Comparison of ENCODE assay signal across 23 cellular contexts in the genomic region with DNA sequence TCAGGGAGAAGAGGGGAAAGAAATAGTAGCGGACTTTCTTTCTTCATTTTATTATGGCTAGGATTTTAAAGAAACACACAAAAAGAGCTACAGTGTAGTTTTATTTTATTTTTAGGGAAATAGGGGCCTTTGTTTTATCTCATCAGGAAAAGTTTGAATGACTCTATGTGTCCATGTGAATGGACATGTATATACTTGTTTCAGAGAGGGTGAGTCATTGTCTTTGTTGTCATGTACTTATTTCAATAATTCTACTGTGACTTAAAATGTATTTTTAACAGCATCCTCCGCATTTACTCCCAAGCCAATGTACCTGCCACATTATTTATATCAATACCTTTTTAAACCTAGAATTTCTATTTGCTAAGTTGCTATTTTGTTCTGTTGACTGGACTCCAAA.
DNase-seq lines count a peak whose midpoint lies in the region; ATAC-seq, FAIRE-seq and TF ChIP-seq lines count a peak whose summit lies in the region.
"Had no signal": no experiment of that assay in that cellular context is flagged by ENCODE, and none has a peak within 500 bp of the region (broad histone marks: within the 10 kb centered on the region; RNA-seq: fewer than 3 reads in every experiment).

No MANE protein-coding gene starts in this region.

- H3K9me3 Mint-ChIP-seq in astrocyte (ENCODE audit: unreplicated experiment): no peaks in the 10 kb centered on the region

- H3K4ac ChIP-seq in mesendoderm (ENCODE audit: low read depth, low read length): no peak overlapping the region

- no peak overlapping the region for H3K23ac ChIP-seq in mesendoderm (ENCODE audit: low read length)

- no peak overlapping the region for H3K18ac ChIP-seq in mesendoderm (ENCODE audit: low read length)

- H3K4me2 ChIP-seq in astrocyte (ENCODE audit: low read length) (no peak overlapping the region), mesendoderm (ENCODE audit: low read length) (no peak overlapping the region), hepatocyte (no peak overlapping the region)
- H3K4me2 ChIP-seq: A549; BLaER1 treated with 17β-estradiol and CSF1 and Interleukin-3, amounts not matched to agents 10 nM and 100 nM had no signal

- intact Hi-C loops in lower lobe of right lung (cut with DNase I): no loop called here

- no peaks in the 10 kb centered on the region for H4K20me1 ChIP-seq in astrocyte (ENCODE audit: insufficient read depth, low read length)
- H4K20me1 ChIP-seq in hepatocyte (ENCODE audit: insufficient read depth, poor library complexity, severe bottlenecking): no peaks in the 10 kb centered on the region
- H4K20me1 ChIP-seq: BLaER1 treated with 17β-estradiol and CSF1 and Interleukin-3, amounts not matched to agents 10 nM and 100 nM had no signal

- H3K27me3 Mint-ChIP-seq in astrocyte (ENCODE audit: low read depth, unreplicated experiment): peaks cover 4% of the 10 kb centered on the region
- H3K27me3 Mint-ChIP-seq: CD4-positive, alpha-beta memory T cell had no signal

- H3K79me2 ChIP-seq in astrocyte (ENCODE audit: insufficient read depth, low read length): no peaks in the 10 kb centered on the region
- H3K79me2 ChIP-seq in mesendoderm (ENCODE audit: control insufficient read depth, insufficient read depth, low read length): no peaks in the 10 kb centered on the region
- no peaks in the 10 kb centered on the region for H3K79me2 ChIP-seq in hepatocyte

- no peak overlapping the region for H2BK15ac ChIP-seq in mesendoderm (replicated peaks; ENCODE audit: low read depth)

- CTCF ChIA-PET in RWPE1 (lab: Yijun Ruan, JAX): no interaction called here

- TF ChIP-seq CTCF in RWPE1 (conservative IDR thresholded peaks at IDR 0.05; ENCODE audit: low read depth): no peak
- TF ChIP-seq CTCF in astrocyte (IDR thresholded peaks at IDR 0.05; ENCODE audit: insufficient read depth, low read depth, low read length): no peak
- no peak for TF ChIP-seq CTCF in epithelial cell of esophagus (IDR thresholded peaks at IDR 0.05; ENCODE audit: insufficient read depth, low read depth, low read length, missing control alignments)
- TF ChIP-seq CTCF in lower lobe of right lung (IDR thresholded peaks at IDR 0.05): no peak
- no peak for TF ChIP-seq CTCF in hepatocyte (IDR thresholded peaks at IDR 0.05; ENCODE audit: poor library complexity)

- H3K9ac ChIP-seq in astrocyte (ENCODE audit: low read length) (no peak overlapping the region), mesendoderm (ENCODE audit: low read length) (no peak overlapping the region)
- H3K9ac ChIP-seq: BLaER1 treated with 17β-estradiol and CSF1 and Interleukin-3, amounts not matched to agents 10 nM and 100 nM had no signal

- H3K4me1 ChIP-seq in astrocyte (ENCODE audit: insufficient read depth, low read length): no peaks in the 10 kb centered on the region
- no peaks in the 10 kb centered on the region for H3K4me1 ChIP-seq in lower lobe of right lung
- H3K4me1 ChIP-seq in mesendoderm (ENCODE audit: control insufficient read depth, low read depth, low read length): no peaks in the 10 kb centered on the region
- no peaks in the 10 kb centered on the region for H3K4me1 ChIP-seq in hepatocyte (ENCODE audit: insufficient read depth)
- H3K4me1 ChIP-seq: A549; BE2C; BLaER1 treated with 17β-estradiol and CSF1 and Interleukin-3, amounts not matched to agents 10 nM and 100 nM had no signal

- DNase-seq in RWPE1 (ENCODE audit: low spot score): peak; percentile 13
- no peak for DNase-seq in astrocyte (ENCODE audit: low read depth)
- peak; percentile 70 for DNase-seq in epithelial cell of esophagus (ENCODE audit: low read depth)
- peak; percentile 23 for DNase-seq in kidney tubule cell (ENCODE audit: low spot score)
- no peak for DNase-seq in lower lobe of right lung
- no peak for DNase-seq in H54 (ENCODE audit: insufficient read length, low spot score)
- no peak for DNase-seq in mesendoderm
- DNase-seq in hepatocyte (ENCODE audit: low spot score): no peak
- DNase-seq: 8988T; ACHN; AML-193; BE2C; CD4-positive, alpha-beta memory T cell; COR-L47; DMS153; DND-41; GOT3; H7; HCEC 1CT had no signal

- POLR2A ChIA-PET in RWPE1 (lab: Yijun Ruan, JAX; ENCODE audit: low non-redundant PET): no interaction called here

- no peak overlapping the region for H2BK5ac ChIP-seq in mesendoderm (ENCODE audit: low read length)

- H3K9me3 ChIP-seq in astrocyte (ENCODE audit: insufficient read depth, low read depth, low read length): peaks cover 3% of the 10 kb centered on the region
- no peaks in the 10 kb centered on the region for H3K9me3 ChIP-seq in lower lobe of right lung
- no peaks in the 10 kb centered on the region for H3K9me3 ChIP-seq in hepatocyte (ENCODE audit: low read depth)
- H3K9me3 ChIP-seq: A549; BE2C; BLaER1 treated with 17β-estradiol and CSF1 and Interleukin-3, amounts not matched to agents 10 nM and 100 nM had no signal

- no peaks in the 10 kb centered on the region for H3K79me1 ChIP-seq in mesendoderm (ENCODE audit: low read length)

- H2AK5ac ChIP-seq in mesendoderm (ENCODE audit: low read length): no peak overlapping the region

- H3K56ac ChIP-seq in mesendoderm (ENCODE audit: low read length): no peak overlapping the region

- FAIRE-seq in astrocyte (lab: Jason Lieb, UNC) (no peak), H54 (lab: Jason Lieb, UNC) (no peak)
- FAIRE-seq: A549, G401.6, GM12892 had no signal

- no peaks in the 10 kb centered on the region for H3K36me3 ChIP-seq in astrocyte (ENCODE audit: insufficient read depth, low read length)
- H3K36me3 ChIP-seq in lower lobe of right lung: no peaks in the 10 kb centered on the region
- no peaks in the 10 kb centered on the region for H3K36me3 ChIP-seq in mesendoderm (ENCODE audit: control insufficient read depth, insufficient read depth, low read length)
- no peaks in the 10 kb centered on the region for H3K36me3 ChIP-seq in hepatocyte (replicated peaks; ENCODE audit: insufficient read depth, low read depth)
- H3K36me3 ChIP-seq: BE2C; BLaER1 treated with 17β-estradiol and CSF1 and Interleukin-3, amounts not matched to agents 10 nM and 100 nM had no signal

- H3K27ac Mint-ChIP-seq in astrocyte (ENCODE audit: unreplicated experiment): peak overlapping the region; percentile 77
- H3K27ac Mint-ChIP-seq: CD4-positive, alpha-beta memory T cell had no signal

- no peak overlapping the region for H3K4me3 Mint-ChIP-seq in astrocyte (ENCODE audit: unreplicated experiment)
- H3K4me3 Mint-ChIP-seq: CD4-positive, alpha-beta memory T cell had no signal

- no CpG with 5 or more reads among the region's 2 CpGs for WGBS in mesendoderm (ENCODE audit: extremely low coverage, insufficient coverage, low lambda C conversion rate)
- WGBS in hepatocyte (ENCODE audit: low lambda C conversion rate, missing lambda C conversion rate): 97% methylated on average over 2 of the region's 2 CpGs

- no peak for TF ChIP-seq POLR2A in H54 (IDR thresholded peaks at IDR 0.05; ENCODE audit: low read depth, low read length)

- no peak for ATAC-seq in lower lobe of right lung
- ATAC-seq: A549 had no signal

- H3K27ac ChIP-seq in RWPE1 (no peak overlapping the region), astrocyte (ENCODE audit: low read depth, low read length) (no peak overlapping the region), lower lobe of right lung (no peak overlapping the region), mesendoderm (ENCODE audit: low read depth, low read length) (no peak overlapping the region), hepatocyte (no peak overlapping the region)
- H3K27ac ChIP-seq: A549; BLaER1 treated with 17β-estradiol and CSF1 and Interleukin-3, amounts not matched to agents 10 nM and 100 nM had no signal

- H3K27me3 ChIP-seq in astrocyte (ENCODE audit: insufficient read depth, low read length) (no peaks in the 10 kb centered on the region), lower lobe of right lung (ENCODE audit: low read depth) (no peaks in the 10 kb centered on the region), mesendoderm (ENCODE audit: insufficient read depth, low read length, poor library complexity) (no peaks in the 10 kb centered on the region), hepatocyte (no peaks in the 10 kb centered on the region)
- H3K27me3 ChIP-seq: BE2C; BLaER1 treated with 17β-estradiol and CSF1 and Interleukin-3, amounts not matched to agents 10 nM and 100 nM had no signal

- H2AFZ ChIP-seq in astrocyte (ENCODE audit: low read depth, low read length) (no peak overlapping the region), hepatocyte (no peak overlapping the region)

- H3K4me3 ChIP-seq in astrocyte (ENCODE audit: insufficient read depth, low read depth, low read length): no peak overlapping the region
- no peak overlapping the region for H3K4me3 ChIP-seq in epithelial cell of esophagus (ENCODE audit: low read length)
- H3K4me3 ChIP-seq in lower lobe of right lung: no peak overlapping the region
- H3K4me3 ChIP-seq in mesendoderm (ENCODE audit: low read length): no peak overlapping the region
- H3K4me3 ChIP-seq in hepatocyte: no peak overlapping the region
- H3K4me3 ChIP-seq: A549; BLaER1 treated with 17β-estradiol and CSF1 and Interleukin-3, amounts not matched to agents 10 nM and 100 nM had no signal

- no peak overlapping the region for H4K8ac ChIP-seq in mesendoderm (ENCODE audit: low read depth, low read length)

- H3K36me3 Mint-ChIP-seq in astrocyte (ENCODE audit: low read depth, unreplicated experiment): no peaks in the 10 kb centered on the region
- H3K36me3 Mint-ChIP-seq: CD4-positive, alpha-beta memory T cell had no signal

- peaks cover 3% of the 10 kb centered on the region for H3K9me2 ChIP-seq in hepatocyte (replicated peaks; ENCODE audit: insufficient read depth)

- H2BK120ac ChIP-seq in mesendoderm (ENCODE audit: low read depth, low read length): no peak overlapping the region

- H4K5ac ChIP-seq in mesendoderm (ENCODE audit: low read length): no peak overlapping the region

- peaks cover 5% of the 10 kb centered on the region for H3K4me1 Mint-ChIP-seq in astrocyte (ENCODE audit: low read depth, unreplicated experiment)
- H3K4me1 Mint-ChIP-seq: CD4-positive, alpha-beta memory T cell had no signal

Comparison
In these comparisons a context has a peak if more than half of its experiments do, and no peak if none do; other contexts are left out.
1. DNase-seq: peak in RWPE1 (single experiment), epithelial cell of esophagus (single experiment) and kidney tubule cell (single experiment); none in astrocyte (single experiment), lower lobe of right lung (single experiment), H54 (single experiment), mesendoderm (single experiment) and hepatocyte (single experiment).